Comparison of ENCODE assay signal across 2 cellular contexts in the genomic region with DNA sequence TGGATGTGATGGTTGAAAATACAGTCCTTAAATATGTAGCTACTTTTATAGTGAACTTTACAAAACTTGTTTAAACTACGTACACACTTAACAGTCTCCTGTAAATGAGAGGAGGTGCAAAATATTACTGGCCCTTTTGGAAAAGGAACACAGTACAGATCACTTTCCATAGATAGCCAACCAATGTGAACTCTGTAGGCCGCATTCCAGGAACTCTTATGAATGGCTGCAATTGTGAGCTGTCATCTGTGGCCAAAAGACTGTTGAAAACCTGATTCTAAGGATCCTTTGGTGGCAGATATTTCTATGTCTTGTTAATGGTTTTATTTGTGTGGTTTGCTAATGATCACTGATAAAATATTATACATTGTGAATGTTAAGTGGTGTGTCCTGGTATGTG.
A peak's percentile ranks its signal among the peaks of the same experiment; 100 is the strongest.
TF ChIP-seq lines count a peak whose summit lies in the region.

No MANE protein-coding gene starts in this region.

TF ChIP-seq in H1, 55 proteins besides CTCF, POLR2A, EP300 and RAD21:
- TF ChIP-seq RXRA (IDR thresholded peaks at IDR 0.05; ENCODE audit: insufficient read depth, low read depth, low read length) (no peak), TEAD4 (IDR thresholded peaks at IDR 0.05; ENCODE audit: low read depth, low read length) (peak; percentile 46; the same call in 1 of the 2 replicates)

TF ChIP-seq in neural cell, 6 proteins besides CTCF, POLR2A, EP300 and RAD21 (continued from another document):
- TF ChIP-seq, protein P1, sequence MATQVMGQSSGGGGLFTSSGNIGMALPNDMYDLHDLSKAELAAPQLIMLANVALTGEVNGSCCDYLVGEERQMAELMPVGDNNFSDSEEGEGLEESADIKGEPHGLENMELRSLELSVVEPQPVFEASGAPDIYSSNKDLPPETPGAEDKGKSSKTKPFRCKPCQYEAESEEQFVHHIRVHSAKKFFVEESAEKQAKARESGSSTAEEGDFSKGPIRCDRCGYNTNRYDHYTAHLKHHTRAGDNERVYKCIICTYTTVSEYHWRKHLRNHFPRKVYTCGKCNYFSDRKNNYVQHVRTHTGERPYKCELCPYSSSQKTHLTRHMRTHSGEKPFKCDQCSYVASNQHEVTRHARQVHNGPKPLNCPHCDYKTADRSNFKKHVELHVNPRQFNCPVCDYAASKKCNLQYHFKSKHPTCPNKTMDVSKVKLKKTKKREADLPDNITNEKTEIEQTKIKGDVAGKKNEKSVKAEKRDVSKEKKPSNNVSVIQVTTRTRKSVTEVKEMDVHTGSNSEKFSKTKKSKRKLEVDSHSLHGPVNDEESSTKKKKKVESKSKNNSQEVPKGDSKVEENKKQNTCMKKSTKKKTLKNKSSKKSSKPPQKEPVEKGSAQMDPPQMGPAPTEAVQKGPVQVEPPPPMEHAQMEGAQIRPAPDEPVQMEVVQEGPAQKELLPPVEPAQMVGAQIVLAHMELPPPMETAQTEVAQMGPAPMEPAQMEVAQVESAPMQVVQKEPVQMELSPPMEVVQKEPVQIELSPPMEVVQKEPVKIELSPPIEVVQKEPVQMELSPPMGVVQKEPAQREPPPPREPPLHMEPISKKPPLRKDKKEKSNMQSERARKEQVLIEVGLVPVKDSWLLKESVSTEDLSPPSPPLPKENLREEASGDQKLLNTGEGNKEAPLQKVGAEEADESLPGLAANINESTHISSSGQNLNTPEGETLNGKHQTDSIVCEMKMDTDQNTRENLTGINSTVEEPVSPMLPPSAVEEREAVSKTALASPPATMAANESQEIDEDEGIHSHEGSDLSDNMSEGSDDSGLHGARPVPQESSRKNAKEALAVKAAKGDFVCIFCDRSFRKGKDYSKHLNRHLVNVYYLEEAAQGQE (IDR thresholded peaks at IDR 0.05; ENCODE audit: borderline replicate concordance): no peak
- TF ChIP-seq EZH2 (IDR thresholded peaks at IDR 0.05; ENCODE audit: borderline replicate concordance, insufficient read depth, low read length, poor library complexity, severe bottlenecking) (no peak), TAF1 (IDR thresholded peaks at IDR 0.05; ENCODE audit: low read depth) (no peak), MXI1 (conservative IDR thresholded peaks at IDR 0.05; ENCODE audit: poor library complexity, severe bottlenecking) (no peak), SMC3 (conservative IDR thresholded peaks at IDR 0.05; ENCODE audit: poor library complexity) (no peak)
